Comparison of ENCODE assay signal across 8 cellular contexts in genomic region chr20:3786665-3787639, GRCh38. TPM values are rescaled to one million over a fixed set of nuclear protein-coding genes. Genes with fewer than 3 reads are reported as not detected.
DNase-seq lines count a peak whose midpoint lies in the region; ATAC-seq and TF ChIP-seq lines count a peak whose summit lies in the region.

TSS of gene CENPB (minus strand) at chr20:3786740. CDS start at chr20:3786483, 257 bp downstream.

- no peak within 1 kb of the TSS for H3K9ac ChIP-seq in KMS-11

- H3K4me1 Mint-ChIP-seq in nephron = peaks cover 29% of the 10 kb centered on the region
- H3K4me1 Mint-ChIP-seq in stimulated activated naive CD8-positive, alpha-beta T cell treated with anti-CD3 and anti-CD28 coated beads, Interleukin-15, Interleukin-2, amounts not matched to agents 100 ng/mL and 50 ng/mL, for 24 hours (ENCODE audit: low read depth) = peaks cover 32% of the 10 kb centered on the region

- H3K27me3 Mint-ChIP-seq in nephron (ENCODE audit: low read depth) = no peaks in the 10 kb centered on the region
- H3K27me3 Mint-ChIP-seq in stimulated activated naive CD8-positive, alpha-beta T cell treated with anti-CD3 and anti-CD28 coated beads, Interleukin-15, Interleukin-2, amounts not matched to agents 100 ng/mL and 50 ng/mL, for 24 hours = no peaks in the 10 kb centered on the region

- H4K20me1 ChIP-seq in KMS-11 (ENCODE audit: insufficient read depth) = no peaks in the 10 kb centered on the region

- no peaks in the 10 kb centered on the region for H3K36me3 ChIP-seq in KMS-11 (ENCODE audit: insufficient read depth)

- H3K36me3 Mint-ChIP-seq in nephron (ENCODE audit: low read depth) = peaks cover 4% of the 10 kb centered on the region
- peaks cover 6% of the 10 kb centered on the region for H3K36me3 Mint-ChIP-seq in stimulated activated naive CD8-positive, alpha-beta T cell treated with anti-CD3 and anti-CD28 coated beads, Interleukin-15, Interleukin-2, amounts not matched to agents 100 ng/mL and 50 ng/mL, for 24 hours (ENCODE audit: low read depth)

- H3K4me1 ChIP-seq in KMS-11 (ENCODE audit: low read depth, poor library complexity, severe bottlenecking) = no peaks in the 10 kb centered on the region

- H2AFZ ChIP-seq in KMS-11 (ENCODE audit: low read depth) = peak within 1 kb of the TSS; percentile 44

- ATAC-seq in GM21619 (IDR thresholded peaks at IDR 0.05; ENCODE audit: unreplicated experiment) = peak; percentile 77

- TF ChIP-seq CTCF in KMS-11 (conservative IDR thresholded peaks at IDR 0.05; ENCODE audit: low read depth, low read length) = peak; percentile 34; the same call in 1 of the 2 replicates
- peak; percentile 47 for TF ChIP-seq CTCF in fibroblast of the aortic adventitia (IDR thresholded peaks at IDR 0.05; ENCODE audit: insufficient read depth, low read length)
- peak; percentile 87 to 91 (median 88) for TF ChIP-seq CTCF in nephron (IDR thresholded peaks at IDR 0.05; ENCODE audit: unreplicated experiment in 3 of 3)

- H3K9me3 Mint-ChIP-seq in nephron = no peaks in the 10 kb centered on the region
- no peaks in the 10 kb centered on the region for H3K9me3 Mint-ChIP-seq in stimulated activated naive CD8-positive, alpha-beta T cell treated with anti-CD3 and anti-CD28 coated beads, Interleukin-15, Interleukin-2, amounts not matched to agents 100 ng/mL and 50 ng/mL, for 24 hours

- no peaks in the 10 kb centered on the region for H3K79me2 ChIP-seq in KMS-11 (ENCODE audit: insufficient read depth, low read depth)

- peak; percentile 33 for DNase-seq in DMS79 (lab: John Stamatoyannopoulos, UW)
- peak; percentile 91 for DNase-seq in RKO (ENCODE audit: low spot score)
- peak; percentile 90 for DNase-seq in activated T-helper 9 cell treated with anti-CD3 and anti-CD28 coated beads, Interleukin-2, amount 50 U/mL, for 16 hours (ENCODE audit: low read depth)
- peak; percentile 72 for DNase-seq in fibroblast of the aortic adventitia (ENCODE audit: low read depth)

- H3K27ac Mint-ChIP-seq in nephron = peak within 1 kb of the TSS; percentile 26 to 67 (median 66)
- peak within 1 kb of the TSS; percentile 87 for H3K27ac Mint-ChIP-seq in stimulated activated naive CD8-positive, alpha-beta T cell treated with anti-CD3 and anti-CD28 coated beads, Interleukin-15, Interleukin-2, amounts not matched to agents 100 ng/mL and 50 ng/mL, for 24 hours

- H3K4me3 ChIP-seq in KMS-11 (IDR thresholded peaks at IDR 0.05; ENCODE audit: insufficient read depth, low read depth, low read length) (no peak within 1 kb of the TSS), fibroblast of the aortic adventitia (ENCODE audit: low read depth, low read length) (peak within 1 kb of the TSS; percentile 85)

- peak within 1 kb of the TSS; percentile 85 to 90 (median 90) for H3K4me3 Mint-ChIP-seq in nephron
- H3K4me3 Mint-ChIP-seq in stimulated activated naive CD8-positive, alpha-beta T cell treated with anti-CD3 and anti-CD28 coated beads, Interleukin-15, Interleukin-2, amounts not matched to agents 100 ng/mL and 50 ng/mL, for 24 hours = peak within 1 kb of the TSS; percentile 88

- H3K27ac ChIP-seq in KMS-11 = no peak within 1 kb of the TSS

- H3K4me2 ChIP-seq in KMS-11 = peak within 1 kb of the TSS; percentile 66

- no peaks in the 10 kb centered on the region for H3K27me3 ChIP-seq in KMS-11 (ENCODE audit: insufficient read depth, low read depth)

RNA-seq across cellular contexts. Expression of gene CENPB, which starts in this region (rescaled TPM):
- total RNA-seq in fibroblast of the aortic adventitia (ENCODE audit: low replicate concordance) = 94.8 and 170 TPM in 2 replicates

Comparison
In these comparisons a context has a peak if more than half of its experiments do, and no peak if none do; other contexts are left out.
1. DNase-seq: peak in every context shown above with its lines; median percentile 91 in RKO; 90 in activated T-helper 9 cell treated with anti-CD3 and anti-CD28 coated beads, Interleukin-2, amount 50 U/mL, for 16 hours; 72 in fibroblast of the aortic adventitia; 33 in DMS79.
2. CTCF ChIP-seq: peak in every context shown above with its lines; median percentile 88 in nephron; 47 in fibroblast of the aortic adventitia; 34 in KMS-11.